In the genomic region with DNA sequence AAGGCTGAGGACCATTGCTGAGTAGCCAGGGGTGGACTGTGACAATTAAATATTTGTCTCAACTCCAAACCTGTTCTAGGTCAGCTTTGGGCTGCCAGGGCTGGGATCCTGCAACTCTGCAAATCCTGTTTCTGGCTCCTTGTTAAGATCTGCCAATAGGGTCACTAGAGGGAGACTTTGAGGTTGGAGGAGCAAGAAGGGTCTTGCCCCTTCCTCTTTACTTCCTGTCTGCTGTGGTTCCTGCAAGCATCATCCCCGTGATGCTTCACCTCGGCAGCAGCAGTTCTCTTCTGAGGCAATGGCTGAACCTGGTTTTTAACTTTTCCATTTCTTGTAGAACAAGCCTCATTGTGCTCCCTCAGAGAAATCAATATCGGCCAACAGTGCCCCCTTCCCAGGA, we compare ENCODE assay signal across 20 cellular contexts.
"Had no signal": no experiment of that assay in that cellular context is flagged by ENCODE, and none has a peak within 500 bp of the region (broad histone marks: within the 10 kb centered on the region; RNA-seq: fewer than 3 reads in every experiment).

No MANE protein-coding gene starts in this region.

- H3K27me3 ChIP-seq: ovary, uterus had no signal

- H3K9me3 Mint-ChIP-seq: natural killer cell treated with Interleukin-12 subunit alpha and Interleukin-12 subunit beta and Interleukin-15 and Interleukin-18, amount 100 ng/mL, for 72 hours; neural progenitor cell; type B pancreatic cell had no signal

- H3K9ac ChIP-seq: neural progenitor cell had no signal

- H3K36me3 Mint-ChIP-seq: natural killer cell treated with Interleukin-12 subunit alpha and Interleukin-12 subunit beta and Interleukin-15 and Interleukin-18, amount 100 ng/mL, for 72 hours; neural progenitor cell; type B pancreatic cell had no signal

- ATAC-seq: esophagus mucosa; heart right ventricle; stimulated activated naive CD8-positive, alpha-beta T cell treated with anti-CD3 and anti-CD28 coated beads, Interleukin-15, Interleukin-2, amounts not matched to agents 100 U/mL and 50 U/mL, for 24 hours had no signal

- H3K4me1 ChIP-seq: thyroid gland, uterus had no signal

- H3K4me3 Mint-ChIP-seq: natural killer cell treated with Interleukin-12 subunit alpha and Interleukin-12 subunit beta and Interleukin-15 and Interleukin-18, amount 100 ng/mL, for 72 hours; neural progenitor cell; type B pancreatic cell had no signal

- H3K4me2 ChIP-seq: neural progenitor cell had no signal

- H3K36me3 ChIP-seq: heart right ventricle, neural progenitor cell, ovary, right atrium auricular region, suprapubic skin, thyroid gland, uterus had no signal

- H3K27ac Mint-ChIP-seq: natural killer cell treated with Interleukin-12 subunit alpha and Interleukin-12 subunit beta and Interleukin-15 and Interleukin-18, amount 100 ng/mL, for 72 hours; type B pancreatic cell had no signal

- DNase-seq: cortex of kidney; dorsolateral prefrontal cortex; effector CD8-positive, alpha-beta T cell; heart right ventricle; hypothalamus; mammary epithelial cell; nucleus accumbens; ovary; small intestine; stimulated activated CD4-positive, alpha-beta T cell treated with anti-CD3 and anti-CD28 coated beads, Interleukin-12 subunit alpha, Interleukin-12 subunit beta, amount 100 ng/mL, for 4 hours; stimulated activated CD4-positive, alpha-beta T cell treated with anti-CD3 and anti-CD28 coated beads, Interleukin-2, amount 100 ng/mL, for 48 hours; stimulated activated naive CD8-positive, alpha-beta T cell treated with anti-CD3 and anti-CD28 coated beads, Interleukin-15, Interleukin-2, amounts not matched to agents 100 U/mL and 50 U/mL, for 24 hours; thyroid gland; uterus had no signal

- H3K9me3 ChIP-seq: ovary, suprapubic skin, thyroid gland, uterus had no signal

- H3K4me3 ChIP-seq: dorsolateral prefrontal cortex, heart right ventricle, neural progenitor cell, ovary, right atrium auricular region, suprapubic skin, thyroid gland, uterus had no signal

- H3K27ac ChIP-seq: dorsolateral prefrontal cortex, heart right ventricle, neural progenitor cell, ovary, right atrium auricular region, suprapubic skin, thyroid gland, uterus had no signal
